10 cellular contexts compared by ENCODE assay signal in the genomic region with DNA sequence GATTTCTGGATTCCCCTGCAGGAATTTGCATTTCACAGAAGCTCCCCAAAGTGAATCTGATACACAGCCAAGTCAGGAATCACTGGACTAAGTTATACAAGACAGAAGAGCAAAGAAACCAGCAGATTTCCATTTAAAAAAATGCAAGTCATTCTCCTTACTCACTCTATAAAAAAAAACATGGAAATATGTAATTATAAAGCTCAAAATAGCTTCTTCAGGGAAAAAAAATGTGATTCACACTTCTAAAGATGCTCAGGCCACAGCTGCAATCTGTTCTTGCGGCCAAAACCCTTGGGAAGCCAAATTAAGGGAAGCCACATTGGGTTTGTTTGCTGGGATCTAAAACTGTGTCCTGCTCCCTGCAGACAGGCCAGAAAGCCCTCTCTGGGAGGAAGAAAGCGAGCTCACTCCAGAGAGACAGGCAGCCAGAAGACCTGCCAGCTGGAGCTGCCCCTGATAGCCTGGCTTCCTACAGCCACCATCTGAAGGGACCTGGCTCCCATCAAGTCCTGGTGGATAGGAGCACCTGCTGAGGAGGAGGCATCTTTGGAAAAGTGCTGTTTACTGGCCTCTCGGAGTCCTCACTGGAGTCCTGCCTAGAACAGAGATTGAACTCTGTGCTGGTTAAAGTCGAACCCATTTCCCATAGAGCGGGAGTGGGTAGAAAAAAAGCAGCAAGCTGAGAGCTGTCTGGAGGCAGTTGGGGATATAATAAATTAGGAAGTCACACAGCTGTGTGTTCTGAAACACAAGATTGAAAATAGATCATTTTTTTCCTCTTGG.
DNase-seq lines count a peak whose midpoint lies in the region; ATAC-seq and TF ChIP-seq lines count a peak whose summit lies in the region.
"Had no signal": no experiment of that assay in that cellular context is flagged by ENCODE, and none has a peak within 500 bp of the region (broad histone marks: within the 10 kb centered on the region; RNA-seq: fewer than 3 reads in every experiment).

No MANE protein-coding gene starts in this region.

- H3K27ac ChIP-seq in heart right ventricle = peak overlapping the region in 9 of 10 donors; percentile 31 to 68 (median 63)
- no peak overlapping the region for H3K27ac ChIP-seq in CD8-positive, alpha-beta T cell (ENCODE audit: low read depth, low read length)

- H3K36me3 Mint-ChIP-seq in CD8-positive, alpha-beta T cell = peaks cover 56% of the 10 kb centered on the region

- H3K4me1 ChIP-seq in heart right ventricle = peaks cover 0 to 31% (median 14%) of the 10 kb centered on the region in 9 donors
- H3K4me1 ChIP-seq in skeletal muscle satellite cell (ENCODE audit: control insufficient read depth, insufficient read depth, low read length) = peaks cover 12% of the 10 kb centered on the region
- H3K4me1 ChIP-seq in HAP-1 = no peaks in the 10 kb centered on the region
- H3K4me1 ChIP-seq in CD8-positive, alpha-beta T cell (ENCODE audit: insufficient read depth, low read length) = no peaks in the 10 kb centered on the region

- TF ChIP-seq CTCF in astrocyte of the spinal cord (IDR thresholded peaks at IDR 0.05; ENCODE audit: low read depth, low read length) (no peak), heart right ventricle (IDR thresholded peaks at IDR 0.05) (no peak)
- no peak for TF ChIP-seq CTCF in CD8-positive, alpha-beta T cell (IDR thresholded peaks at IDR 0.05)

- intact Hi-C loops in heart right ventricle (cut with DNase I) = no loop called here
- intact Hi-C loops in CD8-positive, alpha-beta T cell (cut with DNase I, micrococcal nuclease) = no loop called here

- peak overlapping the region; percentile 31 for H3K9ac ChIP-seq in skeletal muscle satellite cell (ENCODE audit: low read depth, low read length)

- ATAC-seq in heart right ventricle (peak in 7 of 8 donors; percentile 82 to 91 (median 86)), HG03342 (IDR thresholded peaks at IDR 0.05; ENCODE audit: unreplicated experiment) (no peak)
- no peak for ATAC-seq in CD8-positive, alpha-beta T cell

- H3K27ac Mint-ChIP-seq in CD8-positive, alpha-beta T cell = no peak overlapping the region
- H3K27ac Mint-ChIP-seq: H9 had no signal

- H3K4me2 ChIP-seq in skeletal muscle satellite cell (ENCODE audit: low read length) = peak overlapping the region; percentile 26

- in situ Hi-C loops in astrocyte of the spinal cord (cut with HindIII; ENCODE audit: low sequenced_read_pairs) (no loop called here), HAP-1 (cut with MboI; ENCODE audit: low sequenced_read_pairs) (no loop called here)

- H3K27me3 ChIP-seq in heart right ventricle = no peaks in the 10 kb centered on the region
- H3K27me3 ChIP-seq in skeletal muscle satellite cell (ENCODE audit: control insufficient read depth, insufficient read depth, low read length) = no peaks in the 10 kb centered on the region
- no peaks in the 10 kb centered on the region for H3K27me3 ChIP-seq in HAP-1 (ENCODE audit: low read depth)
- H3K27me3 ChIP-seq in CD8-positive, alpha-beta T cell (ENCODE audit: insufficient read depth, low read length) = no peaks in the 10 kb centered on the region

- DNase-seq in EL (peak; percentile 3), astrocyte of the spinal cord (ENCODE audit: low read depth, low spot score) (peak; percentile 3), heart right ventricle (peak; percentile 17 to 64), HEK293T (ENCODE audit: extremely low spot score) (no peak), HAP-1 (ENCODE audit: low spot score in 2 of 2) (no peak)
- no peak for DNase-seq in CD8-positive, alpha-beta T cell
- DNase-seq: H9, NCI-H1105 treated with DMSO at 0.1 percent for 48 hours had no signal

- H3K4me1 Mint-ChIP-seq in CD8-positive, alpha-beta T cell (ENCODE audit: low read depth) = peaks cover 33% of the 10 kb centered on the region

- CTCF ChIA-PET in HEK293T (lab: Yijun Ruan, JAX) = no interaction called here
- CTCF ChIA-PET in CD8-positive, alpha-beta T cell (lab: Charles Lee) = no interaction called here

- H3K9me3 Mint-ChIP-seq in CD8-positive, alpha-beta T cell = no peaks in the 10 kb centered on the region
- H3K9me3 Mint-ChIP-seq: H9 had no signal

- POLR2A ChIA-PET in HEK293T (lab: Yijun Ruan, JAX) = no interaction called here
- POLR2A ChIA-PET in CD8-positive, alpha-beta T cell (lab: Charles Lee) = interaction anchor here (0.5 kb wide), 1 partner anchor 208 kb away, joined by 3 read pairs; no protein-coding TSS in a partner anchor

- H3K4me3 Mint-ChIP-seq in CD8-positive, alpha-beta T cell = no peak overlapping the region
- H3K4me3 Mint-ChIP-seq: H9 had no signal

- H3K9me3 ChIP-seq in heart right ventricle = no peaks in the 10 kb centered on the region
- H3K9me3 ChIP-seq in skeletal muscle satellite cell (replicated peaks; ENCODE audit: low read length) = no peaks in the 10 kb centered on the region
- H3K9me3 ChIP-seq in HAP-1 = 0 out of 2 replicates have a peak, but pooled peaks cover 2% of the 10 kb centered on the region
- H3K9me3 ChIP-seq in CD8-positive, alpha-beta T cell (ENCODE audit: low read length) = no peaks in the 10 kb centered on the region

- H3K36me3 ChIP-seq in heart right ventricle (no peaks in the 10 kb centered on the region), skeletal muscle satellite cell (ENCODE audit: insufficient read depth, low read length) (no peaks in the 10 kb centered on the region), HAP-1 (replicated peaks) (no peaks in the 10 kb centered on the region)
- H3K36me3 ChIP-seq in CD8-positive, alpha-beta T cell (ENCODE audit: insufficient read depth, low read length) = no peaks in the 10 kb centered on the region

- H3K4me3 ChIP-seq in astrocyte of the spinal cord (ENCODE audit: low read depth, low read length) = no peak overlapping the region
- no peak overlapping the region for H3K4me3 ChIP-seq in heart right ventricle
- H3K4me3 ChIP-seq in skeletal muscle satellite cell (ENCODE audit: low read length) = no peak overlapping the region
- H3K4me3 ChIP-seq in HAP-1 = no peak overlapping the region
- no peak overlapping the region for H3K4me3 ChIP-seq in CD8-positive, alpha-beta T cell (ENCODE audit: low read depth, low read length)

- WGBS in heart right ventricle, 2 donors = 69 to 78% methylated on average over 5 of the region's 5 CpGs

- H3K27me3 Mint-ChIP-seq in CD8-positive, alpha-beta T cell (ENCODE audit: low read depth) = no peaks in the 10 kb centered on the region

TF ChIP-seq in HEK293T, 16 proteins besides CTCF, POLR2A, EP300 and RAD21:
- no peak for TF ChIP-seq FOXA1 (IDR thresholded peaks at IDR 0.05)
- TF ChIP-seq ELF4 (IDR thresholded peaks at IDR 0.05) = no peak
- no peak for TF ChIP-seq L3MBTL2 (conservative IDR thresholded peaks at IDR 0.05)
- no peak for TF ChIP-seq FOXK2 (IDR thresholded peaks at IDR 0.05)
- no peak for TF ChIP-seq CTBP1 (IDR thresholded peaks at IDR 0.05; ENCODE audit: borderline replicate concordance)
- no peak for TF ChIP-seq FOXM1 (IDR thresholded peaks at IDR 0.05; ENCODE audit: borderline replicate concordance)
- TF ChIP-seq BHLHE40 (IDR thresholded peaks at IDR 0.05; ENCODE audit: borderline replicate concordance) = no peak
- no peak for TF ChIP-seq TARDBP (IDR thresholded peaks at IDR 0.05)
- TF ChIP-seq NFRKB (IDR thresholded peaks at IDR 0.05) = no peak
- no peak for TF ChIP-seq SP1 (IDR thresholded peaks at IDR 0.05)
- no peak for TF ChIP-seq SUZ12 (IDR thresholded peaks at IDR 0.05)
- TF ChIP-seq HDGF (IDR thresholded peaks at IDR 0.05; ENCODE audit: borderline replicate concordance) = no peak
- TF ChIP-seq ZNF384 (IDR thresholded peaks at IDR 0.05) = no peak
- TF ChIP-seq PKNOX1 (IDR thresholded peaks at IDR 0.05) = no peak
- TF ChIP-seq LEF1 (IDR thresholded peaks at IDR 0.05; ENCODE audit: borderline replicate concordance) = no peak

Comparison
In these comparisons a context has a peak if more than half of its experiments do, and no peak if none do; other contexts are left out.
1. DNase-seq: peak in EL (single experiment), astrocyte of the spinal cord (single experiment) and heart right ventricle (2 of 2); none in HEK293T (single experiment), HAP-1 (0 of 2) and CD8-positive, alpha-beta T cell (0 of 7).
2. ATAC-seq: peak in heart right ventricle (7 of 8); none in HG03342 (single experiment) and CD8-positive, alpha-beta T cell (single experiment).